Comparison of ENCODE assay signal across 1 cellular context in genomic region chr6:13398081-13398406, GRCh38.
TF ChIP-seq lines count a peak whose summit lies in the region.

No MANE protein-coding gene starts in this region.

TF ChIP-seq in neural cell, 6 proteins besides CTCF, POLR2A, EP300 and RAD21 (continued from another document):
- TF ChIP-seq REST (IDR thresholded peaks at IDR 0.05; ENCODE audit: borderline replicate concordance) (no peak), TAF1 (IDR thresholded peaks at IDR 0.05; ENCODE audit: low read depth) (no peak)
